Comparison of ENCODE assay signal across 8 cellular contexts in genomic region chr12:96401061-96401871, GRCh38. TPM values are rescaled to one million over a fixed set of nuclear protein-coding genes. Genes with fewer than 3 reads are reported as not detected.
DNase-seq lines count a peak whose midpoint lies in the region; ATAC-seq and TF ChIP-seq lines count a peak whose summit lies in the region.

No MANE protein-coding gene starts in this region.

- H3K79me2 ChIP-seq in smooth muscle cell (ENCODE audit: low read depth): peaks cover 35% of the 10 kb centered on the region

- peak; percentile 92 for DNase-seq in DMS114 treated with DMSO at 0.1 percent for 48 hours (lab: John Stamatoyannopoulos, UW; ENCODE audit: unreplicated experiment)
- DNase-seq in KG1 (lab: John Stamatoyannopoulos, UW): peak; percentile 49
- peak; percentile 72 for DNase-seq in MCF 10A (ENCODE audit: unreplicated experiment)
- peak; percentile 17 for DNase-seq in iPS-NIHi11 (ENCODE audit: low spot score)
- DNase-seq in smooth muscle cell (lab: John Stamatoyannopoulos, UW; ENCODE audit: unreplicated experiment): no peak
- DNase-seq in islet precursor cell: no peak

- peaks cover 21% of the 10 kb centered on the region for H3F3A ChIP-seq in smooth muscle cell (ENCODE audit: low read depth)

- POLR2A ChIA-PET in MCF 10A (lab: Yijun Ruan, JAX): interaction anchor here (0.5 to 6.2 kb wide), 31 partner anchors 10 to 767 kb away, joined by 3 to 171 read pairs (median 4); partner anchors contain the start of gene CFAP54

- peak overlapping the region; percentile 98 for H3K4me2 ChIP-seq in smooth muscle cell

- BruUV-seq in MCF 10A (replicated peaks; lab: Mats Ljungman, UMichigan): no TSS peak

- peak overlapping the region; percentile 96 for H3K27ac ChIP-seq in smooth muscle cell (ENCODE audit: low read depth)

- ATAC-seq in GM21515 (IDR thresholded peaks at IDR 0.05; ENCODE audit: unreplicated experiment): peak; percentile 31
- ATAC-seq in SK-N-SH treated with all-trans-retinoic acid at 6 μM for 48 hours: peak; percentile 50

- no peaks in the 10 kb centered on the region for H3K9me3 ChIP-seq in smooth muscle cell (replicated peaks; ENCODE audit: low read depth)

- H2AFZ ChIP-seq in smooth muscle cell (ENCODE audit: low read depth): peak overlapping the region; percentile 95

- intact Hi-C loops in MCF 10A (cut with micrococcal nuclease): loop anchor here (1.0 to 2.0 kb wide), 6 partner anchors 15 to 339 kb away; partner anchors contain the start of gene CFAP54

- peak overlapping the region; percentile 99 for H3K9ac ChIP-seq in smooth muscle cell (ENCODE audit: low read depth)

- no peaks in the 10 kb centered on the region for H3K9me3 Mint-ChIP-seq in MCF 10A (ENCODE audit: unreplicated experiment)

- H3K4me3 Mint-ChIP-seq in MCF 10A (ENCODE audit: unreplicated experiment): peak overlapping the region; percentile 98

- 16% methylated on average over 19 of the region's 19 CpGs for WGBS in smooth muscle cell (ENCODE audit: low lambda C conversion rate)

- no peaks in the 10 kb centered on the region for H3K36me3 ChIP-seq in smooth muscle cell (ENCODE audit: low read depth)

- no peaks in the 10 kb centered on the region for H3K27me3 ChIP-seq in smooth muscle cell (ENCODE audit: low read depth)

- H3K36me3 Mint-ChIP-seq in MCF 10A (ENCODE audit: insufficient read depth, unreplicated experiment): peaks cover 9% of the 10 kb centered on the region

- CTCF ChIA-PET in MCF 10A (lab: Yijun Ruan, JAX): interaction anchor here (0.5 to 4.1 kb wide), 47 partner anchors 11 to 1721 kb away, joined by 3 to 45 read pairs (median 4); no protein-coding TSS in a partner anchor

- peaks cover 35% of the 10 kb centered on the region for H3K4me1 ChIP-seq in smooth muscle cell (ENCODE audit: low read depth)

- H3K27me3 Mint-ChIP-seq in MCF 10A (ENCODE audit: insufficient read depth, unreplicated experiment): no peaks in the 10 kb centered on the region

- peaks cover 21% of the 10 kb centered on the region for H3K4me1 Mint-ChIP-seq in MCF 10A (ENCODE audit: insufficient read depth, unreplicated experiment)

- peaks cover 29% of the 10 kb centered on the region for H4K20me1 ChIP-seq in smooth muscle cell (ENCODE audit: low read depth)

- peak; percentile 16 for TF ChIP-seq CTCF in MCF 10A (IDR thresholded peaks at IDR 0.05; ENCODE audit: unreplicated experiment)
- peak; percentile 42 for TF ChIP-seq CTCF in smooth muscle cell (IDR thresholded peaks at IDR 0.05; ENCODE audit: borderline replicate concordance, insufficient read depth, poor library complexity, severe bottlenecking)

- peak overlapping the region; percentile 98 for H3K27ac Mint-ChIP-seq in MCF 10A (ENCODE audit: low read depth, unreplicated experiment)

- H3K4me3 ChIP-seq in smooth muscle cell: peak overlapping the region; percentile 97

TF ChIP-seq in SK-N-SH treated with all-trans-retinoic acid at 6 μM for 48 hours, 23 proteins besides CTCF, POLR2A, EP300 and RAD21:
- no peak for TF ChIP-seq ZC3H10 (CRISPR knock-in tag; IDR thresholded peaks at IDR 0.05)
- no peak for TF ChIP-seq CSDC2 (CRISPR knock-in tag; IDR thresholded peaks at IDR 0.05)

RNA-seq across cellular contexts. Expression of gene CDK17, which starts 1.0 kb away (rescaled TPM):
- total RNA-seq in MCF 10A (2022) (49.8 and 50.9 TPM in 2 replicates), smooth muscle cell (49.8 and 54.1 TPM in 2 replicates)
- polyA plus RNA-seq in smooth muscle cell: 16.0 and 19.1 TPM in 2 replicates

Comparison
In these comparisons a context has a peak if more than half of its experiments do, and no peak if none do; other contexts are left out.
1. DNase-seq: peak in DMS114 treated with DMSO at 0.1 percent for 48 hours (single experiment), KG1 (single experiment), MCF 10A (single experiment) and iPS-NIHi11 (single experiment); none in smooth muscle cell (single experiment) and islet precursor cell (single experiment).